13 cellular contexts compared by ENCODE assay signal in the genomic region with DNA sequence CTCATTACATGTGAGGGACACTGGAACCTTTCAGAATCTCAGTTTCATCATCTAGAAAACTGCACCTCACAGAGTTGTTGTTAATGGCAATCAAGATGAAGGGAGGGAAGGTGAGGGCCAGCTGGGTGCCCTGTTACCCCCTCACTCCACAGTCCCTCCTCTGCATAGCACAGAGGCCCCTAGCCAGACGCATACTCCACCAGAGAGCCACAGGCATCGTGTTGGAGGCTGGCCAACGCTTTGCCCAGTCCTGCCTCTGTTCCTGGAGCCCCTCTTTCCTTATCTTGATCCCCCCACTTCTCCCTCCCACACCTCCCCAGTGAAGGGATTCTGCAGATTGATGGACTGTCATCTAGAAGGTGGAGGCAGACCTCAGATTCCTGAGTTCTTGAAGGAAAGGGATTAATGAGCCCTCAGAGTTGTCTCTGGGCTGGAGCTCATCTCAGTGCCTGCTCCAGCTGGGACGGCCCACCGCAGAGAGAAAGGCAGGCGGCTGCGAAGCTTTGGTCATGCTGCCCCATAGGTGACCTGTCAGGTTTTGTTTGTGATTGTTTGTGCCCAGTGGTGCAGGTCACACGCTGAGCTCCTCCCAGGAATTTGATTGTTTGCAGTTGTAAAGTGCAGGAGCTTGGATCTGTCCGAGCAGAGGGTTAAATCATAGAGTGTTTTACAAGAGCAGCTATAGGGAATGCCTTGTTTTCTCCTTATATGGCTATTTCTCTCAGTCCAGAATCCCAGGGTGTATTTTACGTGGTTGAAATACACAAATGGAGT.
DNase-seq lines count a peak whose midpoint lies in the region; ATAC-seq and TF ChIP-seq lines count a peak whose summit lies in the region.
"Had no signal": no experiment of that assay in that cellular context is flagged by ENCODE, and none has a peak within 500 bp of the region (broad histone marks: within the 10 kb centered on the region; RNA-seq: fewer than 3 reads in every experiment).

No MANE protein-coding gene starts in this region.

- 24 to 40% (median 33%) methylated on average over 10 of the region's 10 CpGs for WGBS in ovary, 3 donors

- H3K9me3 ChIP-seq in ovary, result no peaks in the 10 kb centered on the region
- H3K9me3 ChIP-seq: upper lobe of left lung had no signal

- TF ChIP-seq POLR2A in ovary (IDR thresholded peaks at IDR 0.05), result no peak

- H3K27me3 ChIP-seq in ovary, result no peaks in the 10 kb centered on the region
- H3K27me3 ChIP-seq: BLaER1 treated with 17β-estradiol and CSF1 and Interleukin-3, amounts not matched to agents 10 nM and 100 nM; upper lobe of left lung had no signal

- no peak for TF ChIP-seq EP300 in ovary (IDR thresholded peaks at IDR 0.05)

- intact Hi-C loops in ovary (cut with DNase I), result loop anchor here in 1 of 4 donors (10.0 kb wide), 1 partner anchor 715 kb away; no protein-coding TSS in a partner anchor

- ATAC-seq in GM19372 (IDR thresholded peaks at IDR 0.05; ENCODE audit: low read depth, unreplicated experiment), result peak; percentile 7
- ATAC-seq in HG03342 (IDR thresholded peaks at IDR 0.05; ENCODE audit: unreplicated experiment), result no peak

- no peak overlapping the region for H3K4me3 ChIP-seq in ovary
- H3K4me3 ChIP-seq: BLaER1 treated with 17β-estradiol and CSF1 and Interleukin-3, amounts not matched to agents 10 nM and 100 nM; upper lobe of left lung had no signal

- peak; percentile 25 for DNase-seq in NCI-H146 treated with DMSO at 0.1 percent for 48 hours (lab: John Stamatoyannopoulos, UW; ENCODE audit: unreplicated experiment)
- DNase-seq in fibroblast of peridontal ligament (ENCODE audit: extremely low read depth), result peak; percentile 48
- DNase-seq in ovary, result peak in 4 of 5 donors; percentile 14 to 40 (median 31)
- no peak for DNase-seq in NCI-H774 (lab: John Stamatoyannopoulos, UW)
- no peak for DNase-seq in HCEC 1CT
- no peak for DNase-seq in NCI-H2196 treated with DMSO at 0.1 percent for 48 hours (lab: John Stamatoyannopoulos, UW; ENCODE audit: unreplicated experiment)
- DNase-seq: central memory CD4-positive, alpha-beta T cell had no signal

- H3K36me3 ChIP-seq in ovary, result no peaks in the 10 kb centered on the region
- H3K36me3 ChIP-seq: BLaER1 treated with 17β-estradiol and CSF1 and Interleukin-3, amounts not matched to agents 10 nM and 100 nM; upper lobe of left lung had no signal

- no peak overlapping the region for H3K27ac ChIP-seq in ovary
- H3K27ac ChIP-seq: BLaER1 treated with 17β-estradiol and CSF1 and Interleukin-3, amounts not matched to agents 10 nM and 100 nM; KMS-11; RWPE1; upper lobe of left lung had no signal

- H3K4me1 ChIP-seq in ovary (ENCODE audit: insufficient read depth), result peaks cover 12% of the 10 kb centered on the region
- H3K4me1 ChIP-seq: upper lobe of left lung had no signal

- no peak for TF ChIP-seq CTCF in ovary (IDR thresholded peaks at IDR 0.05)

Comparison
In these comparisons a context has a peak if more than half of its experiments do, and no peak if none do; other contexts are left out.
1. DNase-seq: peak in NCI-H146 treated with DMSO at 0.1 percent for 48 hours (single experiment), fibroblast of peridontal ligament (single experiment) and ovary (4 of 5); none in NCI-H774 (single experiment), HCEC 1CT (single experiment) and NCI-H2196 treated with DMSO at 0.1 percent for 48 hours (single experiment).